Comparison of ENCODE assay signal across 10 cellular contexts in the genomic region with DNA sequence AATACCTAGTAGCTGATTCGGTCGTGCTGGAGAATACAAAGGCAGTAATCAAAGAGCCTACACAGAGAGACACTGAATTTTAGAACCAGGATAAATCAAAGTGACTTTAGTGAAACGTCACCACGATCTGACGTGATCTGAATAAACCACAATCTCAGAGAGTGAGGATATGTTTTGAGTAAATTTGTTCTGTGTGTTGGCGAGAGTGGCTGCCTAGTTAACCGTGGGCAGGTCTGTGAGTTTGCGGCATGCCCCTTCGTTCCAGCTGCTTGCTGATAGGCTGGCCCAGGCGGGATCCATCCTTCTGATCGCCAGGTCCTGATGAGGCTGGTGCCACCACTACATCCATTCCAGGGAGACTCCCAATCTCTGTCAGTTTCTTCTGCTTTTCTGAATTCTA. TPM values are rescaled to one million over a fixed set of nuclear protein-coding genes. Genes with fewer than 3 reads are reported as not detected.
DNase-seq lines count a peak whose midpoint lies in the region; ATAC-seq and TF ChIP-seq lines count a peak whose summit lies in the region.
"Had no signal": no experiment of that assay in that cellular context is flagged by ENCODE, and none has a peak within 500 bp of the region (broad histone marks: within the 10 kb centered on the region; RNA-seq: fewer than 3 reads in every experiment).

No MANE protein-coding gene starts in this region.

- peaks cover 29% of the 10 kb centered on the region for H3F3A ChIP-seq in PC-9 (ENCODE audit: insufficient read depth, low read depth)

- CTCF ChIA-PET in GM10248 (lab: Yijun Ruan, JAX) (interaction anchor here (1.1 to 5.5 kb wide), 6 partner anchors 8 to 42 kb away, joined by 4 to 35 read pairs (median 12); no protein-coding TSS in a partner anchor), PC-9 (lab: Charles Lee) (no interaction called here)
- CTCF ChIA-PET in activated CD4-positive, alpha-beta T cell treated with anti-CD3 and anti-CD28 coated beads, Interleukin-2, amount 10 ng/mL, durations not matched to agents 7 days and 5 days (lab: Charles Lee) = interaction anchor here (2.8 kb wide), 1 partner anchor 9 kb away, joined by 7 read pairs; no protein-coding TSS in a partner anchor
- CTCF ChIA-PET in naive thymus-derived CD4-positive, alpha-beta T cell (lab: Charles Lee) = interaction anchor here (1.2 kb wide), 1 partner anchor 20 kb away, joined by 3 read pairs; no protein-coding TSS in a partner anchor

- TF ChIP-seq CTCF in GM10248 (IDR thresholded peaks at IDR 0.05; ENCODE audit: control extremely low read depth, extremely low read depth, low read depth, missing control alignments) (no peak), PC-9 (conservative IDR thresholded peaks at IDR 0.05) (no peak)

- BruUV-seq in PC-9 (replicated peaks; lab: Mats Ljungman, UMichigan) = no TSS peak

- H3K4me1 ChIP-seq in naive thymus-derived CD4-positive, alpha-beta T cell (ENCODE audit: control insufficient read depth in 2 of 2, insufficient read depth in 2 of 2, low read length in 2 of 2) = peaks cover 11 to 42% of the 10 kb centered on the region in 2 donors
- H3K4me1 ChIP-seq in PC-9 (replicated peaks; ENCODE audit: insufficient read depth) = peaks cover 40% of the 10 kb centered on the region

- POLR2A ChIA-PET in GM10248 (lab: Yijun Ruan, JAX) (interaction anchor here (1.3 kb wide), 2 partner anchors 15 kb away, joined by 3 read pairs; no protein-coding TSS in a partner anchor), PC-9 (lab: Charles Lee; ENCODE audit: unreplicated experiment) (no interaction called here)
- POLR2A ChIA-PET in activated CD4-positive, alpha-beta T cell treated with anti-CD3 and anti-CD28 coated beads, Interleukin-2, amount 10 ng/mL, durations not matched to agents 7 days and 5 days (lab: Charles Lee) = no interaction called here
- POLR2A ChIA-PET in naive thymus-derived CD4-positive, alpha-beta T cell (lab: Charles Lee) = no interaction called here

- no peak overlapping the region for H2AFZ ChIP-seq in PC-9

- H3K9me3 ChIP-seq in naive thymus-derived CD4-positive, alpha-beta T cell (ENCODE audit: control insufficient read depth in 2 of 3, low read length in 3 of 3) = no peaks in the 10 kb centered on the region
- H3K9me3 ChIP-seq in PC-9 (ENCODE audit: insufficient read depth, low read depth) = no peaks in the 10 kb centered on the region

- intact Hi-C loops in naive thymus-derived CD4-positive, alpha-beta T cell (cut with micrococcal nuclease) = loop anchor here (1.0 to 5.0 kb wide), 6 partner anchors 9 to 74 kb away; a partner anchor contains a TSS
- intact Hi-C loops in PC-9 (cut with micrococcal nuclease; ENCODE audit: unreplicated experiment) = no loop called here

- H4K20me1 ChIP-seq in PC-9 (ENCODE audit: insufficient read depth) = 0 out of 2 replicates have a peak, but pooled peaks cover 6% of the 10 kb centered on the region

- H3K27ac Mint-ChIP-seq in activated CD4-positive, alpha-beta T cell treated with anti-CD3 and anti-CD28 coated beads, Interleukin-2, amount 10 ng/mL, durations not matched to agents 7 days and 5 days = peak overlapping the region; percentile 65
- peak overlapping the region in 8 of 9 donors; percentile 9 to 92 (median 83) for H3K27ac Mint-ChIP-seq in naive thymus-derived CD4-positive, alpha-beta T cell

- H3K4me1 Mint-ChIP-seq in activated CD4-positive, alpha-beta T cell treated with anti-CD3 and anti-CD28 coated beads, Interleukin-2, amount 10 ng/mL, durations not matched to agents 7 days and 5 days = peaks cover 83% of the 10 kb centered on the region
- H3K4me1 Mint-ChIP-seq in naive thymus-derived CD4-positive, alpha-beta T cell = peaks cover 45 to 80% (median 74%) of the 10 kb centered on the region in 7 donors

- ATAC-seq in HG02884 (IDR thresholded peaks at IDR 0.05; ENCODE audit: unreplicated experiment) = peak; percentile 58
- peak; percentile 95 for ATAC-seq in naive thymus-derived CD4-positive, alpha-beta T cell
- ATAC-seq in HG02840 (IDR thresholded peaks at IDR 0.05; ENCODE audit: low FRiP score, unreplicated experiment) = no peak

- H3K9me3 Mint-ChIP-seq in activated CD4-positive, alpha-beta T cell treated with anti-CD3 and anti-CD28 coated beads, Interleukin-2, amount 10 ng/mL, durations not matched to agents 7 days and 5 days = no peaks in the 10 kb centered on the region
- H3K9me3 Mint-ChIP-seq in naive thymus-derived CD4-positive, alpha-beta T cell = no peaks in the 10 kb centered on the region
- H3K9me3 Mint-ChIP-seq: immature natural killer cell had no signal

- peak overlapping the region; percentile 46 for H3K4me3 Mint-ChIP-seq in activated CD4-positive, alpha-beta T cell treated with anti-CD3 and anti-CD28 coated beads, Interleukin-2, amount 10 ng/mL, durations not matched to agents 7 days and 5 days
- H3K4me3 Mint-ChIP-seq in naive thymus-derived CD4-positive, alpha-beta T cell = peak overlapping the region; percentile 52 to 83 (median 66)

- peaks cover 65% of the 10 kb centered on the region for H3K79me2 ChIP-seq in PC-9 (ENCODE audit: low read depth)

- peak; percentile 29 for DNase-seq in GM10248 (ENCODE audit: extremely low spot score)
- DNase-seq in activated CD4-positive, alpha-beta T cell treated with anti-CD3 and anti-CD28 coated beads, Interleukin-2, amount 10 ng/mL, durations not matched to agents 7 days and 5 days = peak; percentile 67
- DNase-seq in naive thymus-derived CD4-positive, alpha-beta T cell = peak; percentile 14 to 85 (median 77)
- no peak for DNase-seq in NCI-H2171 treated with DMSO at 0.1 percent for 48 hours (lab: John Stamatoyannopoulos, UW)
- DNase-seq in PC-9 = no peak
- no peak for DNase-seq in AG20443 (ENCODE audit: low spot score)

- H3K27me3 ChIP-seq in naive thymus-derived CD4-positive, alpha-beta T cell (ENCODE audit: control insufficient read depth in 2 of 2, insufficient read depth in 2 of 2, low read length in 2 of 2) = no peaks in the 10 kb centered on the region
- no peaks in the 10 kb centered on the region for H3K27me3 ChIP-seq in PC-9 (ENCODE audit: insufficient read depth, low read depth)

- no peaks in the 10 kb centered on the region for H3K27me3 Mint-ChIP-seq in activated CD4-positive, alpha-beta T cell treated with anti-CD3 and anti-CD28 coated beads, Interleukin-2, amount 10 ng/mL, durations not matched to agents 7 days and 5 days
- no peaks in the 10 kb centered on the region for H3K27me3 Mint-ChIP-seq in naive thymus-derived CD4-positive, alpha-beta T cell

- no peaks in the 10 kb centered on the region for H3K36me3 ChIP-seq in naive thymus-derived CD4-positive, alpha-beta T cell (ENCODE audit: control insufficient read depth in 2 of 3, insufficient read depth in 3 of 3, low read length in 3 of 3)
- H3K36me3 ChIP-seq in PC-9 (ENCODE audit: low read depth) = no peaks in the 10 kb centered on the region

- no peak overlapping the region for H3K4me3 ChIP-seq in naive thymus-derived CD4-positive, alpha-beta T cell (ENCODE audit: low read length)
- H3K4me3 ChIP-seq in PC-9 = no peak overlapping the region

- peaks cover 6% of the 10 kb centered on the region for H3K36me3 Mint-ChIP-seq in activated CD4-positive, alpha-beta T cell treated with anti-CD3 and anti-CD28 coated beads, Interleukin-2, amount 10 ng/mL, durations not matched to agents 7 days and 5 days (ENCODE audit: low read depth)
- H3K36me3 Mint-ChIP-seq in naive thymus-derived CD4-positive, alpha-beta T cell = peaks cover 0 to 3% (median 0%) of the 10 kb centered on the region in 5 donors
- H3K36me3 Mint-ChIP-seq: immature natural killer cell had no signal

- no peaks in the 10 kb centered on the region for H3K9me2 ChIP-seq in PC-9 (ENCODE audit: insufficient read depth)

- H3K4me2 ChIP-seq in PC-9 = no peak overlapping the region

- H3K27ac ChIP-seq in naive thymus-derived CD4-positive, alpha-beta T cell (ENCODE audit: low read depth, low read length) = peak overlapping the region; percentile 54
- H3K27ac ChIP-seq in PC-9 = no peak overlapping the region
- H3K27ac ChIP-seq: C4-2B had no signal

RNA-seq across cellular contexts. Expression of a gene that starts 40.4 kb away (rescaled TPM):
- total RNA-seq in activated CD4-positive, alpha-beta T cell treated with anti-CD3 and anti-CD28 coated beads, Interleukin-2, amount 10 ng/mL, durations not matched to agents 7 days and 5 days = 10 to 100 TPM; 17.4 to 18.2 TPM
- 10 to 100 TPM; 13.8 to 24.2 (median 15.5) TPM for total RNA-seq in naive thymus-derived CD4-positive, alpha-beta T cell
- polyA plus RNA-seq in naive thymus-derived CD4-positive, alpha-beta T cell = 1 to 10 TPM; 4.1 to 6.4 TPM
- total RNA-seq in PC-9 (2021) = 10.5 TPM in 2 replicates

Comparison
In these comparisons a context has a peak if more than half of its experiments do, and no peak if none do; other contexts are left out.
1. DNase-seq: peak in GM10248 (single experiment), activated CD4-positive, alpha-beta T cell treated with anti-CD3 and anti-CD28 coated beads, Interleukin-2, amount 10 ng/mL, durations not matched to agents 7 days and 5 days (single experiment) and naive thymus-derived CD4-positive, alpha-beta T cell (9 of 9); none in NCI-H2171 treated with DMSO at 0.1 percent for 48 hours (single experiment), PC-9 (0 of 2) and AG20443 (single experiment).